In the genomic region with DNA sequence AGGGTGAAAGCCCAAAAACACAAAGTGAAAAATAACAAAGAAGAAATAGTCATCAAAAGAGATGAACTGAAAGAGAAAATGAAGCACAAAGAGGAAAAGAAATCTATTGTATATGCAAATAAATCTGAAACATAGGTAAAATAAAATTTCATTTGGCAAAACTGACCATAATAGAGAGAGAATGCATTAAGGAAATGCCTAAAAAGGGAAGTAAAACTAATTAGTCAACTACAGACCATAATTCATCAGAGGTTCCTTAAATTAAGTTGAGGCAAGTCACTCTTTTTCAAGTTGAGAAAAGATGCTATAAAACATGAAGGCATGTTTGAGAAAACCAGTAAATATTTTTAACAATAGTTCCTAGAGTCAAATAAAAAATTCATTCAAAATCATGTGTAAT, we compare ENCODE assay signal across 12 cellular contexts.
DNase-seq lines count a peak whose midpoint lies in the region; ATAC-seq lines count a peak whose summit lies in the region.
"Had no signal": no experiment of that assay in that cellular context is flagged by ENCODE, and none has a peak within 500 bp of the region (broad histone marks: within the 10 kb centered on the region; RNA-seq: fewer than 3 reads in every experiment).

No MANE protein-coding gene starts in this region.

- ATAC-seq in GM18520 (IDR thresholded peaks at IDR 0.05; ENCODE audit: unreplicated experiment) (peak; percentile 48), GM21576 (IDR thresholded peaks at IDR 0.05; ENCODE audit: unreplicated experiment) (peak; percentile 58), HG03196 (IDR thresholded peaks at IDR 0.05; ENCODE audit: unreplicated experiment) (peak; percentile 58), left lobe of liver (no peak)
- ATAC-seq: GM23338 had no signal

- DNase-seq in SKM-1 (lab: John Stamatoyannopoulos, UW; ENCODE audit: unreplicated experiment), result peak; percentile 50
- no peak for DNase-seq in left lobe of liver (ENCODE audit: low spot score)
- no peak for DNase-seq in COLO668 (lab: John Stamatoyannopoulos, UW; ENCODE audit: unreplicated experiment)
- DNase-seq in NCI-H187 (lab: John Stamatoyannopoulos, UW), result no peak
- DNase-seq in NCI-H1417 (lab: John Stamatoyannopoulos, UW), result no peak
- DNase-seq: GF-D8, mesenchymal stem cell, NCI-H2029 treated with DMSO at 0.1 percent for 48 hours had no signal
